15 cellular contexts compared by ENCODE assay signal in genomic region chr5:175772747-175773533, GRCh38.
DNase-seq lines count a peak whose midpoint lies in the region; ATAC-seq and TF ChIP-seq lines count a peak whose summit lies in the region.
"Had no signal": no experiment of that assay in that cellular context is flagged by ENCODE, and none has a peak within 500 bp of the region (broad histone marks: within the 10 kb centered on the region; RNA-seq: fewer than 3 reads in every experiment).

No MANE protein-coding gene starts in this region.

- H3K79me2 ChIP-seq in smooth muscle cell (ENCODE audit: low read depth) = no peaks in the 10 kb centered on the region

- TF ChIP-seq CTCF in RWPE1 (conservative IDR thresholded peaks at IDR 0.05; ENCODE audit: low read depth) = no peak
- no peak for TF ChIP-seq CTCF in smooth muscle cell (IDR thresholded peaks at IDR 0.05; ENCODE audit: borderline replicate concordance, insufficient read depth, poor library complexity, severe bottlenecking)

- H3K4me3 ChIP-seq in smooth muscle cell = peak overlapping the region; percentile 21

- H3K4me1 ChIP-seq in smooth muscle cell (ENCODE audit: low read depth) = peaks cover 11% of the 10 kb centered on the region

- no peaks in the 10 kb centered on the region for H3K9me3 ChIP-seq in smooth muscle cell (replicated peaks; ENCODE audit: low read depth)

- no peaks in the 10 kb centered on the region for H4K20me1 ChIP-seq in smooth muscle cell (ENCODE audit: low read depth)

- POLR2A ChIA-PET in RWPE1 (lab: Yijun Ruan, JAX; ENCODE audit: low non-redundant PET) = no interaction called here

- ATAC-seq in HG03196 (IDR thresholded peaks at IDR 0.05; ENCODE audit: unreplicated experiment) = no peak
- no peak for ATAC-seq in HG03045 (IDR thresholded peaks at IDR 0.05; ENCODE audit: unreplicated experiment)
- ATAC-seq: Right ventricle myocardium inferior had no signal

- H3K4me2 ChIP-seq in smooth muscle cell = peak overlapping the region; percentile 62

- peak; percentile 60 for DNase-seq in DMS53 (lab: John Stamatoyannopoulos, UW)
- DNase-seq in DMS53 treated with DMSO at 0.1 percent for 48 hours (lab: John Stamatoyannopoulos, UW; ENCODE audit: unreplicated experiment) = no peak
- peak; percentile 36 for DNase-seq in RWPE1 (ENCODE audit: low spot score)
- peak; percentile 29 for DNase-seq in foreskin melanocyte
- no peak for DNase-seq in smooth muscle cell (lab: John Stamatoyannopoulos, UW; ENCODE audit: unreplicated experiment)
- DNase-seq in RPMI8226 = no peak
- DNase-seq: activated CD4-positive, alpha-beta T cell treated with anti-CD3 and anti-CD28 coated beads, Interleukin-2, amount 50 U/mL, for 4 hours; CD4-positive, alpha-beta memory T cell; glutamatergic neuron; NCI-H1048; NCI-H526 treated with DMSO at 0.1 percent for 48 hours had no signal

- no peak overlapping the region for H2AFZ ChIP-seq in smooth muscle cell (ENCODE audit: low read depth)

- H3F3A ChIP-seq in smooth muscle cell (ENCODE audit: low read depth) = no peaks in the 10 kb centered on the region

- CTCF ChIA-PET in RWPE1 (lab: Yijun Ruan, JAX) = interaction anchor here (2.2 kb wide), 1 partner anchor 43 kb away, joined by 4 read pairs; no protein-coding TSS in a partner anchor

- H3K27ac ChIP-seq in RWPE1 (peak overlapping the region; percentile 47), smooth muscle cell (ENCODE audit: low read depth) (no peak overlapping the region)
- H3K27ac ChIP-seq: 22Rv1 had no signal

- H3K9ac ChIP-seq in smooth muscle cell (ENCODE audit: low read depth) = no peak overlapping the region

- H3K36me3 ChIP-seq in smooth muscle cell (ENCODE audit: low read depth) = no peaks in the 10 kb centered on the region

- peaks cover 58% of the 10 kb centered on the region for H3K27me3 ChIP-seq in smooth muscle cell (ENCODE audit: low read depth)

- WGBS in smooth muscle cell (ENCODE audit: low lambda C conversion rate) = 17% methylated on average over 50 of the region's 50 CpGs

Comparison
In these comparisons a context has a peak if more than half of its experiments do, and no peak if none do; other contexts are left out.
1. DNase-seq: peak in DMS53 (single experiment), RWPE1 (single experiment) and foreskin melanocyte (single experiment); none in DMS53 treated with DMSO at 0.1 percent for 48 hours (single experiment), smooth muscle cell (single experiment) and RPMI8226 (single experiment).